ENCODE assay signal across 3 cellular contexts in genomic region chrX:130695931-130696330, GRCh38.
TF ChIP-seq lines count a peak whose summit lies in the region.

No MANE protein-coding gene starts in this region.

TF ChIP-seq in liver, 16 proteins besides CTCF, POLR2A, EP300 and RAD21 (continued from another document):
- TF ChIP-seq RXRA (IDR thresholded peaks at IDR 0.05) (peak in 1 of 2 donors; percentile 30), YY1 (IDR thresholded peaks at IDR 0.05) (no peak)

TF ChIP-seq in HepG2, 621 proteins besides CTCF, POLR2A, EP300 and RAD21 (continued from another document):
- TF ChIP-seq ZNF574 (CRISPR knock-in tag; IDR thresholded peaks at IDR 0.05) (no peak), AKNA (CRISPR knock-in tag; IDR thresholded peaks at IDR 0.05; ENCODE audit: borderline replicate concordance) (no peak), ZNF276 (CRISPR knock-in tag; IDR thresholded peaks at IDR 0.05; ENCODE audit: low read depth) (no peak)

TF ChIP-seq in endothelial cell of umbilical vein, 7 proteins besides CTCF, POLR2A, EP300 and RAD21:
- TF ChIP-seq EZH2 (IDR thresholded peaks at IDR 0.05; ENCODE audit: borderline replicate concordance, low read depth, low read length, severe bottlenecking) (no peak), POLR2AphosphoS5 (IDR thresholded peaks at IDR 0.05; ENCODE audit: insufficient read depth, low read depth, low read length) (no peak), FOS (IDR thresholded peaks at IDR 0.05; ENCODE audit: borderline replicate concordance, insufficient read depth, low read length) (no peak), MAX (IDR thresholded peaks at IDR 0.05; ENCODE audit: insufficient read depth, insufficient read length) (no peak), MYC (IDR thresholded peaks at IDR 0.05; ENCODE audit: low read depth, low read length) (no peak), GATA2 (IDR thresholded peaks at IDR 0.05; ENCODE audit: insufficient read depth, insufficient read length, low read depth, low read length) (no peak), JUN (IDR thresholded peaks at IDR 0.05; ENCODE audit: borderline replicate concordance, insufficient read depth, insufficient read length, low read depth) (no peak)
